Comparison of ENCODE assay signal across 19 cellular contexts in genomic region chr9:37105169-37105750, GRCh38.
"Had no signal": no experiment of that assay in that cellular context is flagged by ENCODE, and none has a peak within 500 bp of the region (broad histone marks: within the 10 kb centered on the region; RNA-seq: fewer than 3 reads in every experiment).

No MANE protein-coding gene starts in this region.

- H3K27ac ChIP-seq: body of pancreas, hepatocyte, lower lobe of right lung, ovary, psoas muscle, transverse colon, vagina had no signal

- H3K4me2 ChIP-seq: hepatocyte had no signal

- H3K9me3 ChIP-seq: body of pancreas, lower lobe of right lung, ovary, vagina had no signal

- H3K36me3 ChIP-seq: lower lobe of right lung, ovary, transverse colon, vagina had no signal

- H3K27me3 ChIP-seq: body of pancreas, hepatocyte, ovary, transverse colon, vagina had no signal

- H3K79me2 ChIP-seq: hepatocyte had no signal

- H2AFZ ChIP-seq: hepatocyte had no signal

- ATAC-seq: body of pancreas; effector memory CD8-positive, alpha-beta T cell; lower lobe of right lung; natural killer cell; psoas muscle; right cardiac atrium had no signal

- H3K4me3 ChIP-seq: body of pancreas, hepatocyte, lower lobe of right lung, ovary, psoas muscle, transverse colon, vagina had no signal

- FAIRE-seq: TTC549 had no signal

- DNase-seq: activated B cell treated with CpG ODN at 0.5 μM for 24 hours; activated CD4-positive, alpha-beta T cell treated with anti-CD3 and anti-CD28 coated beads for 4 hours; activated CD8-positive, alpha-beta memory T cell treated with anti-CD3 and anti-CD28 coated beads, Interleukin-2, amount 10 ng/mL, durations not matched to agents 7 days and 5 days; activated naive CD4-positive, alpha-beta T cell treated with Interleukin-2 at 50 U/mL for 16 hours; activated naive CD8-positive, alpha-beta T cell treated with anti-CD3 and anti-CD28 coated beads, Interleukin-2, amount 10 ng/mL, durations not matched to agents 7 days and 5 days; activated T-cell treated with anti-CD3 and anti-CD28 coated beads, Interleukin-2, amount 50 U/mL, for 1 hour; body of pancreas; caudate nucleus; effector memory CD8-positive, alpha-beta T cell; lower lobe of right lung; natural killer cell; ovary; psoas muscle; right cardiac atrium; stimulated activated naive CD8-positive, alpha-beta T cell treated with anti-CD3 and anti-CD28 coated beads, Interleukin-15, Interleukin-2, amounts not matched to agents 100 U/mL and 50 U/mL, for 24 hours; transverse colon had no signal

- H3K4me1 ChIP-seq: body of pancreas, lower lobe of right lung, psoas muscle, transverse colon, vagina had no signal
